ENCODE assay signal across 1 cellular context in the genomic region with DNA sequence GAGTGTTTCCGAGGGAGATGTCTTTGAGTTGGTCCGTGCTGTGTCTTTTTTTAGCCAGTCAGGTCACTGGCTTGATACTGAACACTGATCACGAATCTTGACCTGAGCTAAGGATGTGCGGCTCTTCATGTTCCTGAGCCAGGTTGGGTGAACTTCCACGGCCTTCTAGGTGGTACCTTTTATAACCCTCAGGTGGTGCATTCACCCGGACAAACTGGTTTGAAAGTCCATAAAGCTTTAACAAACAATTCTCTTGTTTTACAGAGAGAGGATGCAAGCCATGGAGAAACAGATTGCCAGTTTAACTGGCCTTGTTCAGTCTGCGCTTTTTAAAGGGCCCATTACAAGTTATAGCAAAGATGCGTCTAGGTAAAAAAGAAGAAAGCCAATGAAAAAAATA.
TF ChIP-seq lines count a peak whose summit lies in the region.

No MANE protein-coding gene starts in this region.

TF ChIP-seq in GM23338, 12 proteins besides CTCF, POLR2A, EP300 and RAD21 (continued from another document):
- TF ChIP-seq, protein P1, sequence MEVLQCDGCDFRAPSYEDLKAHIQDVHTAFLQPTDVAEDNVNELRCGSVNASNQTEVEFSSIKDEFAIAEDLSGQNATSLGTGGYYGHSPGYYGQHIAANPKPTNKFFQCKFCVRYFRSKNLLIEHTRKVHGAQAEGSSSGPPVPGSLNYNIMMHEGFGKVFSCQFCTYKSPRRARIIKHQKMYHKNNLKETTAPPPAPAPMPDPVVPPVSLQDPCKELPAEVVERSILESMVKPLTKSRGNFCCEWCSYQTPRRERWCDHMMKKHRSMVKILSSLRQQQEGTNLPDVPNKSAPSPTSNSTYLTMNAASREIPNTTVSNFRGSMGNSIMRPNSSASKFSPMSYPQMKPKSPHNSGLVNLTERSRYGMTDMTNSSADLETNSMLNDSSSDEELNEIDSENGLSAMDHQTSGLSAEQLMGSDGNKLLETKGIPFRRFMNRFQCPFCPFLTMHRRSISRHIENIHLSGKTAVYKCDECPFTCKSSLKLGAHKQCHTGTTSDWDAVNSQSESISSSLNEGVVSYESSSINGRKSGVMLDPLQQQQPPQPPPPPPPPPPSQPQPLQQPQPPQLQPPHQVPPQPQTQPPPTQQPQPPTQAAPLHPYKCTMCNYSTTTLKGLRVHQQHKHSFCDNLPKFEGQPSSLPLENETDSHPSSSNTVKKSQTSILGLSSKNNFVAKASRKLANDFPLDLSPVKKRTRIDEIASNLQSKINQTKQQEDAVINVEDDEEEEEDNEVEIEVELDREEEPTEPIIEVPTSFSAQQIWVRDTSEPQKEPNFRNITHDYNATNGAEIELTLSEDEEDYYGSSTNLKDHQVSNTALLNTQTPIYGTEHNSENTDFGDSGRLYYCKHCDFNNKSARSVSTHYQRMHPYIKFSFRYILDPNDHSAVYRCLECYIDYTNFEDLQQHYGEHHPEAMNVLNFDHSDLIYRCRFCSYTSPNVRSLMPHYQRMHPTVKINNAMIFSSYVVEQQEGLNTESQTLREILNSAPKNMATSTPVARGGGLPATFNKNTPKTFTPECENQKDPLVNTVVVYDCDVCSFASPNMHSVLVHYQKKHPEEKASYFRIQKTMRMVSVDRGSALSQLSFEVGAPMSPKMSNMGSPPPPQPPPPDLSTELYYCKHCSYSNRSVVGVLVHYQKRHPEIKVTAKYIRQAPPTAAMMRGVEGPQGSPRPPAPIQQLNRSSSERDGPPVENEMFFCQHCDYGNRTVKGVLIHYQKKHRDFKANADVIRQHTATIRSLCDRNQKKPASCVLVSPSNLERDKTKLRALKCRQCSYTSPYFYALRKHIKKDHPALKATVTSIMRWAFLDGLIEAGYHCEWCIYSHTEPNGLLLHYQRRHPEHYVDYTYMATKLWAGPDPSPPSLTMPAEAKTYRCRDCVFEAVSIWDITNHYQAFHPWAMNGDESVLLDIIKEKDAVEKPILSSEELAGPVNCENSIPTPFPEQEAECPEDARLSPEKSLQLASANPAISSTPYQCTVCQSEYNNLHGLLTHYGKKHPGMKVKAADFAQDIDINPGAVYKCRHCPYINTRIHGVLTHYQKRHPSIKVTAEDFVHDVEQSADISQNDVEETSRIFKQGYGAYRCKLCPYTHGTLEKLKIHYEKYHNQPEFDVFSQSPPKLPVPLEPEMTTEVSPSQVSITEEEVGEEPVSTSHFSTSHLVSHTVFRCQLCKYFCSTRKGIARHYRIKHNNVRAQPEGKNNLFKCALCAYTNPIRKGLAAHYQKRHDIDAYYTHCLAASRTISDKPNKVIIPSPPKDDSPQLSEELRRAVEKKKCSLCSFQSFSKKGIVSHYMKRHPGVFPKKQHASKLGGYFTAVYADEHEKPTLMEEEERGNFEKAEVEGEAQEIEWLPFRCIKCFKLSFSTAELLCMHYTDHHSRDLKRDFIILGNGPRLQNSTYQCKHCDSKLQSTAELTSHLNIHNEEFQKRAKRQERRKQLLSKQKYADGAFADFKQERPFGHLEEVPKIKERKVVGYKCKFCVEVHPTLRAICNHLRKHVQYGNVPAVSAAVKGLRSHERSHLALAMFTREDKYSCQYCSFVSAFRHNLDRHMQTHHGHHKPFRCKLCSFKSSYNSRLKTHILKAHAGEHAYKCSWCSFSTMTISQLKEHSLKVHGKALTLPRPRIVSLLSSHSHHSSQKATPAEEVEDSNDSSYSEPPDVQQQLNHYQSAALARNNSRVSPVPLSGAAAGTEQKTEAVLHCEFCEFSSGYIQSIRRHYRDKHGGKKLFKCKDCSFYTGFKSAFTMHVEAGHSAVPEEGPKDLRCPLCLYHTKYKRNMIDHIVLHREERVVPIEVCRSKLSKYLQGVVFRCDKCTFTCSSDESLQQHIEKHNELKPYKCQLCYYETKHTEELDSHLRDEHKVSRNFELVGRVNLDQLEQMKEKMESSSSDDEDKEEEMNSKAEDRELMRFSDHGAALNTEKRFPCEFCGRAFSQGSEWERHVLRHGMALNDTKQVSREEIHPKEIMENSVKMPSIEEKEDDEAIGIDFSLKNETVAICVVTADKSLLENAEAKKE (CRISPR knock-in tag; IDR thresholded peaks at IDR 0.05), result no peak
- TF ChIP-seq JUNB (IDR thresholded peaks at IDR 0.05; ENCODE audit: unreplicated experiment), result no peak
